ENCODE assay signal across 17 cellular contexts in genomic region chr16:54239441-54239840, GRCh38. TPM values are rescaled to one million over a fixed set of nuclear protein-coding genes. Genes with fewer than 3 reads are reported as not detected.
DNase-seq lines count a peak whose midpoint lies in the region; TF ChIP-seq lines count a peak whose summit lies in the region.
"Had no signal": no experiment of that assay in that cellular context is flagged by ENCODE, and none has a peak within 500 bp of the region (broad histone marks: within the 10 kb centered on the region; RNA-seq: fewer than 3 reads in every experiment).

No MANE protein-coding gene starts in this region.

- H3K27ac ChIP-seq in GM23248 (no peak overlapping the region), right atrium auricular region (peak overlapping the region; percentile 34 to 45), testis (no peak overlapping the region), osteoblast (ENCODE audit: low read depth, low read length) (no peak overlapping the region)
- H3K27ac ChIP-seq: HL-60 had no signal

- no peak overlapping the region for H3K4me2 ChIP-seq in GM23248 (ENCODE audit: unreplicated experiment)
- no peak overlapping the region for H3K4me2 ChIP-seq in osteoblast (ENCODE audit: insufficient read depth, low read length)

- H3K4me3 ChIP-seq in GM23248: no peak overlapping the region
- H3K4me3 ChIP-seq in foreskin fibroblast (ENCODE audit: low read depth in 1 of 2, low read length in 2 of 2): peak overlapping the region in 1 of 2 donors; percentile 13
- H3K4me3 ChIP-seq in right atrium auricular region: no peak overlapping the region
- H3K4me3 ChIP-seq in testis: no peak overlapping the region
- H3K4me3 ChIP-seq in osteoblast (ENCODE audit: insufficient read depth, low read length): no peak overlapping the region

- H3K36me3 ChIP-seq in GM23248 (ENCODE audit: low read depth) (no peaks in the 10 kb centered on the region), right atrium auricular region (no peaks in the 10 kb centered on the region), testis (ENCODE audit: low read depth, missing control alignments) (no peaks in the 10 kb centered on the region), osteoblast (ENCODE audit: insufficient read depth, low read length) (no peaks in the 10 kb centered on the region)
- H3K36me3 ChIP-seq: BE2C had no signal

- WGBS in GM23248 (ENCODE audit: low coverage in 1 of 2, low lambda C conversion rate in 2 of 2, missing lambda C conversion rate in 2 of 2), 2 experiments: 22 to 23% methylated on average over 8 of the region's 8 CpGs
- WGBS in testis, 2 donors: 41 to 42% methylated on average over 8 of the region's 8 CpGs

- no peaks in the 10 kb centered on the region for H4K20me1 ChIP-seq in GM23248 (ENCODE audit: insufficient read depth)
- no peaks in the 10 kb centered on the region for H4K20me1 ChIP-seq in osteoblast (ENCODE audit: insufficient read depth, low read length)

- no peaks in the 10 kb centered on the region for H3K79me2 ChIP-seq in GM23248 (ENCODE audit: insufficient read depth)
- H3K79me2 ChIP-seq in osteoblast (ENCODE audit: insufficient read depth, low read length): no peaks in the 10 kb centered on the region

- H3K9me3 ChIP-seq in GM23248 (ENCODE audit: low read depth) (no peaks in the 10 kb centered on the region), right atrium auricular region (no peaks in the 10 kb centered on the region), testis (no peaks in the 10 kb centered on the region), osteoblast (ENCODE audit: low read depth, low read length) (no peaks in the 10 kb centered on the region)
- H3K9me3 ChIP-seq: BE2C had no signal

- H2AFZ ChIP-seq in GM23248: no peak overlapping the region
- H2AFZ ChIP-seq in osteoblast (ENCODE audit: low read length): no peak overlapping the region

- H3K9me2 ChIP-seq in GM23248 (ENCODE audit: insufficient read depth): no peaks in the 10 kb centered on the region

- TF ChIP-seq CTCF in foreskin fibroblast (IDR thresholded peaks at IDR 0.05; ENCODE audit: low read depth, low read length) (no peak), right atrium auricular region (IDR thresholded peaks at IDR 0.05) (no peak), testis (IDR thresholded peaks at IDR 0.05) (no peak), osteoblast (IDR thresholded peaks at IDR 0.05; ENCODE audit: extremely low read depth, low read depth, low read length) (no peak)

- H3K4me1 ChIP-seq in GM23248 (ENCODE audit: insufficient read depth): 0 out of 2 replicates have a peak, but pooled peaks cover 6% of the 10 kb centered on the region
- H3K4me1 ChIP-seq in right atrium auricular region: peaks cover 0 to 9% of the 10 kb centered on the region in 2 donors
- peaks cover 4% of the 10 kb centered on the region for H3K4me1 ChIP-seq in testis
- no peaks in the 10 kb centered on the region for H3K4me1 ChIP-seq in osteoblast (ENCODE audit: insufficient read depth, low read length)

- in situ Hi-C loops in GM23248 (cut with MboI): no loop called here

- H3K9ac ChIP-seq in GM23248: no peak overlapping the region

- H3K27me3 ChIP-seq in GM23248 (replicated peaks; ENCODE audit: insufficient read depth): peaks cover 11% of the 10 kb centered on the region; the same call in 1 of the 2 replicates
- no peaks in the 10 kb centered on the region for H3K27me3 ChIP-seq in right atrium auricular region
- no peaks in the 10 kb centered on the region for H3K27me3 ChIP-seq in testis
- H3K27me3 ChIP-seq in osteoblast (ENCODE audit: insufficient read depth, low read length): peaks cover 12% of the 10 kb centered on the region
- H3K27me3 ChIP-seq: BE2C had no signal

- DNase-seq in GM23248 (peak; percentile 13), foreskin fibroblast (peak; percentile 21 to 40), right atrium auricular region (ENCODE audit: low spot score) (no peak), testis (peak; percentile 52), NCI-H69 (lab: John Stamatoyannopoulos, UW) (no peak), osteoblast (ENCODE audit: insufficient read length, low spot score, missing footprints) (no peak), AG20443 (ENCODE audit: low spot score) (no peak)
- DNase-seq: ACHN; BE2C; Calu3; CD4-positive, alpha-beta T cell; DMS53; H9; NCI-H187 treated with DMSO at 0.1 percent for 48 hours; NCI-H526 treated with DMSO at 0.1 percent for 48 hours; PC-3 had no signal

- peaks cover 11% of the 10 kb centered on the region for H3F3A ChIP-seq in GM23248 (ENCODE audit: insufficient read depth)

- no peak for TF ChIP-seq POLR2A in testis (IDR thresholded peaks at IDR 0.05)

- intact Hi-C loops in testis (cut with DNase I; ENCODE audit: low total_unique reads): no loop called here

RNA-seq across cellular contexts. Expression of gene IRX3, which starts 47.1 kb away (rescaled TPM):
- 9.2 and 15.6 TPM in 2 replicates for total RNA-seq in GM23248 (2014; rRNA removed; shearing (Covaris generic))
- polyA plus RNA-seq in GM23248 (2016; fragmentation: Nextera tagmentation; extraction: Ambion mirVana) (6.4 and 8.8 TPM in 2 replicates), testis (ENCODE audit: insufficient read depth, low read depth, low replicate concordance) (1.2 TPM)
- total RNA-seq in right atrium auricular region (10 to 100 TPM in 1 of 2 donors, 1 to 10 TPM in 1; 5.0 to 21.6 TPM), testis (1 to 10 TPM; 1.2 to 1.6 TPM), osteoblast (68.4 and 71.7 TPM in 2 replicates)
- total RNA-seq: CD4-positive, alpha-beta T cell; PC-3 had no signal

Comparison
In these comparisons a context has a peak if more than half of its experiments do, and no peak if none do; other contexts are left out.
1. DNase-seq: peak in GM23248 (single experiment), foreskin fibroblast (2 of 2) and testis (single experiment); none in right atrium auricular region (single experiment), NCI-H69 (single experiment), osteoblast (single experiment) and AG20443 (single experiment).
2. H3K27ac ChIP-seq: peak in right atrium auricular region (2 of 2); none in GM23248 (single experiment), testis (0 of 2) and osteoblast (single experiment).